In the genomic region with DNA sequence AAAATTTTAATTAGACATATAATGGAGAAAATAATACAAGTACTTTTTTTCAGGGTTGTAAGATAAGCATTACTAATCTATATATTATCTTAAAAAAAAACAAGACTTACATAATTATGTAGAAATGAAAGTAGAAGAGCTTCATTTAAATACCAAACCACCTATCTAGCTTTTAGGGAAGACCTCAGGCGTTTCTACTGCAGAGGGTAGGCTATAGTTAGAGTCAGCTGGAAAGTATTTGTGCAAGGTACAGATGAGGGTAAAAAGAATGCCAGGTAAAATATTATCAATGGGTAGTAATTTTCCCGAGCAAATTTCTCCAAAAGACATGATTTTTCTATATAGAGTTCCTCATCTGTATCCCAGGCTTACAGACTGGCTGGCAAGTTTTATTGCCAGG, we compare ENCODE assay signal across 23 cellular contexts.
"Had no signal": no experiment of that assay in that cellular context is flagged by ENCODE, and none has a peak within 500 bp of the region (broad histone marks: within the 10 kb centered on the region; RNA-seq: fewer than 3 reads in every experiment).

No MANE protein-coding gene starts in this region.

- H3K4me1 Mint-ChIP-seq: nephron; neural progenitor cell; stimulated activated naive CD8-positive, alpha-beta T cell treated with anti-CD3 and anti-CD28 coated beads, Interleukin-15, amount 100 ng/mL, for 72 hours had no signal

- H3K9me3 ChIP-seq: gastrocnemius medialis, psoas muscle, sigmoid colon, spleen, suprapubic skin, transverse colon, vagina had no signal

- H2AFZ ChIP-seq: neural progenitor cell had no signal

- H3K36me3 ChIP-seq: gastrocnemius medialis, neural progenitor cell, sigmoid colon, spleen, suprapubic skin, transverse colon, vagina had no signal

- H3K9ac ChIP-seq: neural progenitor cell had no signal

- H3K4me3 ChIP-seq: dorsolateral prefrontal cortex, gastrocnemius medialis, neural progenitor cell, psoas muscle, sigmoid colon, spleen, suprapubic skin, transverse colon, vagina had no signal

- H3K4me3 Mint-ChIP-seq: naive thymus-derived CD4-positive, alpha-beta T cell; nephron; neural progenitor cell; stimulated activated naive CD8-positive, alpha-beta T cell treated with anti-CD3 and anti-CD28 coated beads, Interleukin-15, amount 100 ng/mL, for 72 hours had no signal

- H3K4me2 ChIP-seq: neural progenitor cell had no signal

- DNase-seq: dorsolateral prefrontal cortex; effector CD4-positive, alpha-beta T cell; gastrocnemius medialis; head of caudate nucleus; kidney; mesendoderm; midbrain; naive thymus-derived CD4-positive, alpha-beta T cell; posterior cingulate gyrus; psoas muscle; right cardiac atrium; sigmoid colon; spleen; stimulated activated CD4-positive, alpha-beta T cell treated with anti-CD3 and anti-CD28 coated beads, Interleukin-4, amount 100 ng/mL, for 4 hours; stimulated activated naive CD4-positive, alpha-beta T cell; stimulated activated naive CD8-positive, alpha-beta T cell treated with anti-CD3 and anti-CD28 coated beads, Interleukin-15, amount 100 ng/mL, for 72 hours; transverse colon had no signal

- H3K9me3 Mint-ChIP-seq: nephron, neural progenitor cell had no signal

- H3K4me1 ChIP-seq: gastrocnemius medialis, neural progenitor cell, psoas muscle, sigmoid colon, suprapubic skin, transverse colon, vagina had no signal

- H3K36me3 Mint-ChIP-seq: neural progenitor cell had no signal

- H3K27ac Mint-ChIP-seq: nephron, neural progenitor cell had no signal

- FAIRE-seq: colon, kidney had no signal

- H3K27ac ChIP-seq: dorsolateral prefrontal cortex, gastrocnemius medialis, neural progenitor cell, psoas muscle, sigmoid colon, spleen, suprapubic skin, transverse colon, vagina had no signal

- H3K27me3 Mint-ChIP-seq: naive thymus-derived CD4-positive, alpha-beta T cell; stimulated activated naive CD8-positive, alpha-beta T cell treated with anti-CD3 and anti-CD28 coated beads, Interleukin-15, amount 100 ng/mL, for 72 hours had no signal

- ATAC-seq: gastrocnemius medialis; left lobe of liver; naive thymus-derived CD4-positive, alpha-beta T cell; psoas muscle; right cardiac atrium; stimulated activated naive CD8-positive, alpha-beta T cell treated with anti-CD3 and anti-CD28 coated beads, Interleukin-15, amount 100 ng/mL, for 72 hours had no signal

- H3K27me3 ChIP-seq: dorsolateral prefrontal cortex, gastrocnemius medialis, neural progenitor cell, sigmoid colon, spleen, suprapubic skin, transverse colon, vagina had no signal
